1 cellular context compared by ENCODE assay signal in genomic region chr13:48253849-48254248, GRCh38.
TF ChIP-seq lines count a peak whose summit lies in the region.

No MANE protein-coding gene starts in this region.

TF ChIP-seq in HepG2, 621 proteins besides CTCF, POLR2A, EP300 and RAD21 (continued from another document and continues in another):
- TF ChIP-seq RERE (CRISPR knock-in tag; IDR thresholded peaks at IDR 0.05; ENCODE audit: low read depth) (no peak), ZBTB10 (CRISPR knock-in tag; IDR thresholded peaks at IDR 0.05; ENCODE audit: borderline replicate concordance) (no peak), ELK4 (CRISPR knock-in tag; IDR thresholded peaks at IDR 0.05; ENCODE audit: borderline replicate concordance) (no peak), FOXA1 (IDR thresholded peaks at IDR 0.05) (no peak), FOXA1 (CRISPR knock-in tag; IDR thresholded peaks at IDR 0.05) (0 out of 2 replicates have a peak, but pooled peaks have one; percentile 22), NAIF1 (CRISPR knock-in tag; IDR thresholded peaks at IDR 0.05; ENCODE audit: borderline replicate concordance) (no peak), ZNF615 (CRISPR knock-in tag; IDR thresholded peaks at IDR 0.05; ENCODE audit: borderline replicate concordance) (no peak), THRA (CRISPR knock-in tag; IDR thresholded peaks at IDR 0.05; ENCODE audit: borderline replicate concordance) (peak; percentile 24; the same call in 1 of the 2 replicates), KLF13 (CRISPR knock-in tag; IDR thresholded peaks at IDR 0.05) (no peak), SNAPC5 (CRISPR knock-in tag; IDR thresholded peaks at IDR 0.05; ENCODE audit: borderline replicate concordance) (no peak), GATA4 (IDR thresholded peaks at IDR 0.05; ENCODE audit: borderline replicate concordance, low read depth) (0 out of 2 replicates have a peak, but pooled peaks have one; percentile 28), ETV5 (CRISPR knock-in tag; IDR thresholded peaks at IDR 0.05; ENCODE audit: borderline replicate concordance) (no peak), SNAI1 (CRISPR knock-in tag; IDR thresholded peaks at IDR 0.05; ENCODE audit: borderline replicate concordance) (no peak), GABPA (IDR thresholded peaks at IDR 0.05; ENCODE audit: low read depth, low read length) (no peak), GABPA (CRISPR knock-in tag; IDR thresholded peaks at IDR 0.05; ENCODE audit: low read depth) (no peak), ZNF264 (CRISPR knock-in tag; IDR thresholded peaks at IDR 0.05) (no peak), USF2 (IDR thresholded peaks at IDR 0.05; ENCODE audit: low read depth, low read length) (no peak), USF2 (CRISPR knock-in tag; IDR thresholded peaks at IDR 0.05; ENCODE audit: borderline replicate concordance) (no peak), RAD51 (IDR thresholded peaks at IDR 0.05; ENCODE audit: borderline replicate concordance) (no peak), SOX13 (IDR thresholded peaks at IDR 0.05) (no peak), SOX13 (CRISPR knock-in tag; conservative IDR thresholded peaks at IDR 0.05 in 1 of 2, IDR thresholded peaks at IDR 0.05 in 1 of 2) (peak in 1 of 2 experiments; percentile 79; a peak in 2 of 4 replicates), ZNF614 (CRISPR knock-in tag; IDR thresholded peaks at IDR 0.05; ENCODE audit: borderline replicate concordance) (no peak), ZNF550 (CRISPR knock-in tag; IDR thresholded peaks at IDR 0.05; ENCODE audit: borderline replicate concordance) (no peak), ZNF766 (CRISPR knock-in tag; IDR thresholded peaks at IDR 0.05; ENCODE audit: borderline replicate concordance) (no peak), SAP130 (CRISPR knock-in tag; IDR thresholded peaks at IDR 0.05; ENCODE audit: low read depth) (peak; percentile 68), KDM4B (CRISPR knock-in tag; IDR thresholded peaks at IDR 0.05) (no peak), RARG (CRISPR knock-in tag; IDR thresholded peaks at IDR 0.05; ENCODE audit: low read depth) (no peak), NRL (CRISPR knock-in tag; IDR thresholded peaks at IDR 0.05; ENCODE audit: borderline replicate concordance) (no peak), ZFP1 (CRISPR knock-in tag; IDR thresholded peaks at IDR 0.05) (no peak), NFE2 (CRISPR knock-in tag; IDR thresholded peaks at IDR 0.05) (no peak), SPEN (CRISPR knock-in tag; IDR thresholded peaks at IDR 0.05; ENCODE audit: low read depth) (no peak), MED8 (CRISPR knock-in tag; IDR thresholded peaks at IDR 0.05; ENCODE audit: insufficient replicate concordance) (no peak), ZNF574 (CRISPR knock-in tag; IDR thresholded peaks at IDR 0.05) (no peak), ZSCAN29 (CRISPR knock-in tag; conservative IDR thresholded peaks at IDR 0.05) (no peak), GLI4 (CRISPR knock-in tag; IDR thresholded peaks at IDR 0.05; ENCODE audit: borderline replicate concordance) (no peak), CBX2 (IDR thresholded peaks at IDR 0.05; ENCODE audit: low read depth, low read length) (no peak), CBX2 (CRISPR knock-in tag; IDR thresholded peaks at IDR 0.05; ENCODE audit: low read depth) (no peak), IRF2 (CRISPR knock-in tag; IDR thresholded peaks at IDR 0.05) (no peak), SIN3B (IDR thresholded peaks at IDR 0.05; ENCODE audit: low read length) (no peak), U2AF2 (IDR thresholded peaks at IDR 0.05; ENCODE audit: low read depth, low read length) (no peak), MIER3 (CRISPR knock-in tag; IDR thresholded peaks at IDR 0.05; ENCODE audit: borderline replicate concordance) (peak; percentile 42; the same call in 1 of the 2 replicates), MYNN (CRISPR knock-in tag; IDR thresholded peaks at IDR 0.05; ENCODE audit: low read depth) (no peak), BRCA1 (CRISPR knock-in tag; IDR thresholded peaks at IDR 0.05) (no peak), ZNF34 (CRISPR knock-in tag; IDR thresholded peaks at IDR 0.05; ENCODE audit: borderline replicate concordance) (no peak), MTF2 (CRISPR knock-in tag; IDR thresholded peaks at IDR 0.05; ENCODE audit: borderline replicate concordance) (no peak), ZNF619 (CRISPR knock-in tag; IDR thresholded peaks at IDR 0.05) (no peak), ZNF747 (CRISPR knock-in tag; IDR thresholded peaks at IDR 0.05; ENCODE audit: borderline replicate concordance) (no peak)
